32 cellular contexts compared by ENCODE assay signal in genomic region chr5:143470120-143470519, GRCh38.
"Had no signal": no experiment of that assay in that cellular context is flagged by ENCODE, and none has a peak within 500 bp of the region (broad histone marks: within the 10 kb centered on the region; RNA-seq: fewer than 3 reads in every experiment).

No MANE protein-coding gene starts in this region.

- H3K27ac Mint-ChIP-seq: activated CD8-positive, alpha-beta T cell treated with anti-CD3 and anti-CD28 coated beads for 36 hours; activated T-helper 17 cell treated with anti-CD3 and anti-CD28 coated beads, Interleukin-2, amount 50 U/mL, for 72 hours; dendritic cell treated with granulocyte-macrophage colony-stimulating factor and Interleukin-4, amounts not matched to agents 40 ng/mL and 50 ng/mL, for 4 days; endodermal cell; mesothelial cell of epicardium; naive thymus-derived CD4-positive, alpha-beta T cell; stimulated activated memory B cell treated with anti-CD40 and anti-IgM and Interleukin-4, amounts not matched to agents 10 μg/mL and 1 μg/mL and 100 μg/mL, for 72 hours; stimulated activated naive CD8-positive, alpha-beta T cell treated with anti-CD3 and anti-CD28 coated beads, Interleukin-15, amount 100 ng/mL, for 72 hours; T-helper 17 cell; WTC11 had no signal

- H3K36me3 ChIP-seq: pancreas, prostate gland, sigmoid colon, upper lobe of left lung, vagina had no signal

- H3K27me3 Mint-ChIP-seq: activated T-helper 17 cell treated with anti-CD3 and anti-CD28 coated beads, Interleukin-2, amount 50 U/mL, for 72 hours; dendritic cell treated with granulocyte-macrophage colony-stimulating factor and Interleukin-4, amounts not matched to agents 40 ng/mL and 50 ng/mL, for 4 days; stimulated activated memory B cell treated with anti-CD40 and anti-IgM and Interleukin-4, amounts not matched to agents 10 μg/mL and 1 μg/mL and 100 μg/mL, for 72 hours; stimulated activated naive CD8-positive, alpha-beta T cell treated with anti-CD3 and anti-CD28 coated beads, Interleukin-15, amount 100 ng/mL, for 72 hours; T-helper 17 cell had no signal

- H3K4me3 Mint-ChIP-seq: activated CD8-positive, alpha-beta T cell treated with anti-CD3 and anti-CD28 coated beads for 36 hours; activated T-cell treated with anti-CD3 and anti-CD28 coated beads, Interleukin-2, amount 50 U/mL, for 4 hours; activated T-helper 17 cell treated with anti-CD3 and anti-CD28 coated beads, Interleukin-2, amount 50 U/mL, for 72 hours; central memory CD8-positive, alpha-beta T cell; dendritic cell treated with granulocyte-macrophage colony-stimulating factor and Interleukin-4, amounts not matched to agents 40 ng/mL and 50 ng/mL, for 4 days; endodermal cell; mesothelial cell of epicardium; naive thymus-derived CD4-positive, alpha-beta T cell; stimulated activated memory B cell treated with anti-CD40 and anti-IgM and Interleukin-4, amounts not matched to agents 10 μg/mL and 1 μg/mL and 100 μg/mL, for 72 hours; stimulated activated naive CD8-positive, alpha-beta T cell treated with anti-CD3 and anti-CD28 coated beads, Interleukin-15, amount 100 ng/mL, for 72 hours; T-helper 17 cell; WTC11 had no signal

- H3K27me3 ChIP-seq: pancreas, sigmoid colon, upper lobe of left lung, vagina had no signal

- FAIRE-seq: bronchial epithelial cell, frontal cortex, islet of Langerhans, pancreas, small intestine had no signal

- H3K4me3 ChIP-seq: pancreas, prostate gland, sigmoid colon, upper lobe of left lung, vagina had no signal

- ATAC-seq: activated CD8-positive, alpha-beta T cell treated with anti-CD3 and anti-CD28 coated beads for 36 hours; activated T-cell treated with anti-CD3 and anti-CD28 coated beads, Interleukin-2, amount 50 U/mL, for 4 hours; activated T-helper 17 cell treated with anti-CD3 and anti-CD28 coated beads, Interleukin-2, amount 50 U/mL, for 72 hours; esophagus mucosa; left colon; naive thymus-derived CD4-positive, alpha-beta T cell; pancreas; stimulated activated memory B cell treated with anti-CD40 and anti-IgM and Interleukin-4, amounts not matched to agents 10 μg/mL and 1 μg/mL and 100 μg/mL, for 72 hours; stimulated activated naive CD8-positive, alpha-beta T cell treated with anti-CD3 and anti-CD28 coated beads, Interleukin-15, amount 100 ng/mL, for 72 hours; T-helper 17 cell; WTC11 had no signal

- H3K36me3 Mint-ChIP-seq: mesothelial cell of epicardium; stimulated activated memory B cell treated with anti-CD40 and anti-IgM and Interleukin-4, amounts not matched to agents 10 μg/mL and 1 μg/mL and 100 μg/mL, for 72 hours had no signal

- DNase-seq: activated CD4-positive, alpha-beta T cell treated with anti-CD3 and anti-CD28 coated beads for 1 hour; activated CD4-positive, alpha-beta T cell treated with anti-CD3 and anti-CD28 coated beads, Interleukin-2, amount 50 U/mL, for 1 hour; activated CD8-positive, alpha-beta T cell treated with anti-CD3 and anti-CD28 coated beads for 36 hours; activated gamma-delta T cell treated with Interleukin-2 at 50 U/mL for 16 hours; activated naive CD4-positive, alpha-beta T cell treated with anti-CD3 and anti-CD28 coated beads, Interleukin-2, amount 50 U/mL, for 16 hours; activated T-cell treated with anti-CD3 and anti-CD28 coated beads, Interleukin-2, amount 50 U/mL, for 4 hours; amygdala; endodermal cell; glutamatergic neuron; left colon; mammary epithelial cell; naive thymus-derived CD4-positive, alpha-beta T cell; pancreas; sigmoid colon; small intestine; stimulated activated CD4-positive, alpha-beta T cell treated with anti-CD3 and anti-CD28 coated beads, Interleukin-4, amount 100 ng/mL, for 24 hours; stimulated activated naive CD8-positive, alpha-beta T cell treated with anti-CD3 and anti-CD28 coated beads, Interleukin-15, amount 100 ng/mL, for 72 hours; substantia nigra; T-helper 17 cell; upper lobe of left lung had no signal

- H3K9me3 Mint-ChIP-seq: activated CD8-positive, alpha-beta T cell treated with anti-CD3 and anti-CD28 coated beads for 36 hours; activated T-cell treated with anti-CD3 and anti-CD28 coated beads, Interleukin-2, amount 50 U/mL, for 4 hours; activated T-helper 17 cell treated with anti-CD3 and anti-CD28 coated beads, Interleukin-2, amount 50 U/mL, for 72 hours; central memory CD8-positive, alpha-beta T cell; dendritic cell treated with granulocyte-macrophage colony-stimulating factor and Interleukin-4, amounts not matched to agents 40 ng/mL and 50 ng/mL, for 4 days; endodermal cell; naive thymus-derived CD4-positive, alpha-beta T cell; stimulated activated memory B cell treated with anti-CD40 and anti-IgM and Interleukin-4, amounts not matched to agents 10 μg/mL and 1 μg/mL and 100 μg/mL, for 72 hours; stimulated activated naive CD8-positive, alpha-beta T cell treated with anti-CD3 and anti-CD28 coated beads, Interleukin-15, amount 100 ng/mL, for 72 hours had no signal

- H3K4me1 Mint-ChIP-seq: activated T-helper 17 cell treated with anti-CD3 and anti-CD28 coated beads, Interleukin-2, amount 50 U/mL, for 72 hours; central memory CD8-positive, alpha-beta T cell; endodermal cell; mesothelial cell of epicardium; naive thymus-derived CD4-positive, alpha-beta T cell; stimulated activated memory B cell treated with anti-CD40 and anti-IgM and Interleukin-4, amounts not matched to agents 10 μg/mL and 1 μg/mL and 100 μg/mL, for 72 hours; stimulated activated naive CD8-positive, alpha-beta T cell treated with anti-CD3 and anti-CD28 coated beads, Interleukin-15, amount 100 ng/mL, for 72 hours; T-helper 17 cell; WTC11 had no signal
